ENCODE assay signal across 1 cellular context in the genomic region with DNA sequence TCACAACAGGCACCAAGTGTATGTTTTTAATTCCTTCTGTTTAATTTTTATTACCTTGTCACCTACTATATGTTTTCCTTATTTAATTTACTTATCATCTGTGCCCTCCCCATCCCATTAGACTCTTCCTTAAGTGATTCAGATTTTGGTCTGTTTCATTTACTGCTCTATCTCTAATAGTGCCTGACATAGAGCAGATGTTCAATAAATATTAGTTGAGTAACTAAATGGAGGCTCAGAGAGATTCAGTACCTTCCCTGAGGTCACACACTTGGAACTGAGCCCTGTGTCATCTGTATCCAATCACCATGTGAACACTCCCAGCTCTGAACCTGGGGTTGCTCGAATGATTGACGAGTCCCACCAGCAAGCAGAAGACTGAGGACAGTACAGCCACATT.
TF ChIP-seq lines count a peak whose summit lies in the region.

No MANE protein-coding gene starts in this region.

TF ChIP-seq in SK-N-SH treated with all-trans-retinoic acid at 6 μM for 48 hours, 23 proteins besides CTCF, POLR2A, EP300 and RAD21 (continued from another document):
- TF ChIP-seq, protein P1, sequence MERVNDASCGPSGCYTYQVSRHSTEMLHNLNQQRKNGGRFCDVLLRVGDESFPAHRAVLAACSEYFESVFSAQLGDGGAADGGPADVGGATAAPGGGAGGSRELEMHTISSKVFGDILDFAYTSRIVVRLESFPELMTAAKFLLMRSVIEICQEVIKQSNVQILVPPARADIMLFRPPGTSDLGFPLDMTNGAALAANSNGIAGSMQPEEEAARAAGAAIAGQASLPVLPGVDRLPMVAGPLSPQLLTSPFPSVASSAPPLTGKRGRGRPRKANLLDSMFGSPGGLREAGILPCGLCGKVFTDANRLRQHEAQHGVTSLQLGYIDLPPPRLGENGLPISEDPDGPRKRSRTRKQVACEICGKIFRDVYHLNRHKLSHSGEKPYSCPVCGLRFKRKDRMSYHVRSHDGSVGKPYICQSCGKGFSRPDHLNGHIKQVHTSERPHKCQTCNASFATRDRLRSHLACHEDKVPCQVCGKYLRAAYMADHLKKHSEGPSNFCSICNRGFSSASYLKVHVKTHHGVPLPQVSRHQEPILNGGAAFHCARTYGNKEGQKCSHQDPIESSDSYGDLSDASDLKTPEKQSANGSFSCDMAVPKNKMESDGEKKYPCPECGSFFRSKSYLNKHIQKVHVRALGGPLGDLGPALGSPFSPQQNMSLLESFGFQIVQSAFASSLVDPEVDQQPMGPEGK (CRISPR knock-in tag; IDR thresholded peaks at IDR 0.05; ENCODE audit: borderline replicate concordance), result no peak
- TF ChIP-seq ZFP3 (CRISPR knock-in tag; IDR thresholded peaks at IDR 0.05), result no peak
TF ChIP-seq in SK-N-SH treated with all-trans-retinoic acid at 6 μM for 48 hours: peak in this region for 4.
